27 cellular contexts compared by ENCODE assay signal in genomic region chr6:32294566-32294965, GRCh38.
"Had no signal": no experiment of that assay in that cellular context is flagged by ENCODE, and none has a peak within 500 bp of the region (broad histone marks: within the 10 kb centered on the region; RNA-seq: fewer than 3 reads in every experiment).

No MANE protein-coding gene starts in this region.

- H3K4me1 ChIP-seq: suprapubic skin, thyroid gland, tibial artery, transverse colon, upper lobe of left lung, upper lobe of right lung, uterus, vagina had no signal

- H3K36me3 ChIP-seq: stomach, suprapubic skin, thoracic aorta, thyroid gland, tibial artery, tibial nerve, transverse colon, upper lobe of left lung, upper lobe of right lung, uterus, vagina had no signal

- H3K4me3 ChIP-seq: stomach, suprapubic skin, testis, thoracic aorta, thyroid gland, tibial artery, tibial nerve, transverse colon, upper lobe of left lung, upper lobe of right lung, uterus, vagina had no signal

- H3K9me3 ChIP-seq: stomach, suprapubic skin, testis, thoracic aorta, thyroid gland, tibial artery, tibial nerve, transverse colon, upper lobe of left lung, upper lobe of right lung, uterus, vagina had no signal

- H3K27me3 ChIP-seq: suprapubic skin, testis, thyroid gland, tibial artery, tibial nerve, upper lobe of left lung, upper lobe of right lung, uterus, vagina had no signal

- H3K27ac ChIP-seq: stomach, suprapubic skin, testis, thoracic aorta, thyroid gland, tibial artery, tibial nerve, transverse colon, upper lobe of left lung, upper lobe of right lung, uterus, vagina had no signal

- FAIRE-seq: urothelium cell line had no signal

- DNase-seq: stimulated activated CD4-positive, alpha-beta T cell treated with anti-CD3 and anti-CD28 coated beads, Interleukin-2, amount 100 ng/mL, for 48 hours; stimulated activated CD4-positive, alpha-beta T cell treated with anti-CD3 and anti-CD28 coated beads, Interleukin-4, amount 100 ng/mL, for 1 hour; stimulated activated CD4-positive, alpha-beta T cell treated with anti-CD3 and anti-CD28 coated beads, Interleukin-4, amount 100 ng/mL, for 24 hours; stimulated activated CD4-positive, alpha-beta T cell treated with anti-CD3 and anti-CD28 coated beads, Interleukin-4, amount 100 ng/mL, for 4 hours; stimulated activated CD8-positive, alpha-beta memory T cell treated with anti-CD3 and anti-CD28 coated beads, Interleukin-4, amount 100 ng/mL, for 48 hours; stimulated activated naive B cell treated with anti-CD40 and anti-IgM and Interleukin-4, amounts not matched to agents 10 μg/mL and 1 μg/mL and 100 μg/mL, for 72 hours; stimulated activated naive CD4-positive, alpha-beta T cell; stimulated activated naive CD4-positive, alpha-beta T cell treated with Interleukin-2 at 50 U/mL for 16 hours; stimulated activated naive CD8-positive, alpha-beta T cell treated with anti-CD3 and anti-CD28 coated beads, Interleukin-15, amount 100 ng/mL, for 72 hours; stimulated activated naive CD8-positive, alpha-beta T cell treated with anti-CD3 and anti-CD28 coated beads, Interleukin-15, Interleukin-2, amounts not matched to agents 100 U/mL and 50 U/mL, for 24 hours; stomach; substantia nigra; testis; tibial artery; transverse colon; trophoblast cell; upper lobe of left lung; upper lobe of right lung; uterus had no signal

- ATAC-seq: stimulated activated effector memory CD8-positive, alpha-beta T cell treated with anti-CD3 and anti-CD28 coated beads, Interleukin-12 subunit alpha, Interleukin-12 subunit beta, amount 100 ng/mL, for 72 hours; stimulated activated memory B cell treated with anti-CD40 and anti-IgM and Interleukin-4, amounts not matched to agents 10 μg/mL and 1 μg/mL and 100 μg/mL, for 72 hours; stimulated activated naive B cell treated with anti-CD40 and anti-IgM and Interleukin-4, amounts not matched to agents 10 μg/mL and 1 μg/mL and 100 μg/mL, for 72 hours; stimulated activated naive CD8-positive, alpha-beta T cell treated with anti-CD3 and anti-CD28 coated beads, Interleukin-15, amount 100 ng/mL, for 72 hours; stimulated activated naive CD8-positive, alpha-beta T cell treated with anti-CD3 and anti-CD28 coated beads, Interleukin-15, Interleukin-2, amounts not matched to agents 100 U/mL and 50 U/mL, for 24 hours; upper lobe of right lung had no signal
